Comparison of ENCODE assay signal across 22 cellular contexts in genomic region chr7:158766570-158767281, GRCh38.
DNase-seq lines count a peak whose midpoint lies in the region; ATAC-seq, FAIRE-seq and TF ChIP-seq lines count a peak whose summit lies in the region.
"Had no signal": no experiment of that assay in that cellular context is flagged by ENCODE, and none has a peak within 500 bp of the region (broad histone marks: within the 10 kb centered on the region; RNA-seq: fewer than 3 reads in every experiment).

No MANE protein-coding gene starts in this region.

- H2BK12ac ChIP-seq in H9 (ENCODE audit: insufficient read length, low read depth, low read length) = no peak overlapping the region

- no peak overlapping the region for H3K4me3 ChIP-seq in small intestine (ENCODE audit: low read depth in 1 of 2, low read length in 2 of 2)
- H3K4me3 ChIP-seq: HAP-1, neural progenitor cell had no signal

- H3K79me2 ChIP-seq in H9 (ENCODE audit: insufficient read depth, low read length) = no peaks in the 10 kb centered on the region

- no peaks in the 10 kb centered on the region for H3K9me3 Mint-ChIP-seq in activated T-cell treated with anti-CD3 and anti-CD28 coated beads, Interleukin-2, amount 50 U/mL, for 72 hours
- no peaks in the 10 kb centered on the region for H3K9me3 Mint-ChIP-seq in activated CD4-positive, alpha-beta memory T cell treated with anti-CD3 and anti-CD28 coated beads for 36 hours
- no peaks in the 10 kb centered on the region for H3K9me3 Mint-ChIP-seq in H9
- H3K9me3 Mint-ChIP-seq: activated naive CD4-positive, alpha-beta T cell treated with anti-CD3 and anti-CD28 coated beads for 36 hours; brain; neural progenitor cell; type B pancreatic cell had no signal

- peaks cover 2 to 4% of the 10 kb centered on the region in 2 donors for H3K36me3 Mint-ChIP-seq in activated T-cell treated with anti-CD3 and anti-CD28 coated beads, Interleukin-2, amount 50 U/mL, for 72 hours (ENCODE audit: insufficient read depth in 2 of 2)
- peaks cover 25% of the 10 kb centered on the region for H3K36me3 Mint-ChIP-seq in activated CD4-positive, alpha-beta memory T cell treated with anti-CD3 and anti-CD28 coated beads for 36 hours
- H3K36me3 Mint-ChIP-seq in H9 (ENCODE audit: insufficient read depth in 1 of 3, low read depth in 3 of 3) = peaks cover 8 to 31% (median 28%) of the 10 kb centered on the region in 3 experiments; a peak in 6 of 7 replicates

- no peak overlapping the region for H3K27ac ChIP-seq in small intestine (ENCODE audit: low read depth in 1 of 2, low read length in 1 of 2)
- H3K27ac ChIP-seq in H9 (ENCODE audit: insufficient read length, low read depth, low read length) = no peak overlapping the region
- H3K27ac ChIP-seq: epithelial cell of prostate, neural progenitor cell, WERI-Rb-1 had no signal

- H2BK20ac ChIP-seq in H9 (ENCODE audit: low read depth, low read length, poor library complexity, severe bottlenecking) = no peak overlapping the region

- CTCF ChIA-PET in activated CD4-positive, alpha-beta memory T cell treated with anti-CD3 and anti-CD28 coated beads for 36 hours (lab: Charles Lee) = interaction anchor here (1.3 kb wide), 1 partner anchor 210 kb away, joined by 5 read pairs; no protein-coding TSS in a partner anchor

- POLR2A ChIA-PET in activated CD4-positive, alpha-beta memory T cell treated with anti-CD3 and anti-CD28 coated beads for 36 hours (lab: Charles Lee) = interaction anchor here (0.6 kb wide), 2 partner anchors 45 to 131 kb away, joined by 3 to 4 read pairs; no protein-coding TSS in a partner anchor

- H3K9me3 ChIP-seq in small intestine (ENCODE audit: control insufficient read depth, low read depth) (no peaks in the 10 kb centered on the region), H9 (ENCODE audit: control insufficient read depth, low read depth, low read length) (no peaks in the 10 kb centered on the region)
- H3K9me3 ChIP-seq: HAP-1 had no signal

- H3K27me3 ChIP-seq in small intestine (ENCODE audit: control insufficient read depth in 2 of 2, insufficient read depth in 2 of 2, low read length in 2 of 2) (no peaks in the 10 kb centered on the region), H9 (ENCODE audit: insufficient read depth, low read length) (no peaks in the 10 kb centered on the region)
- H3K27me3 ChIP-seq: neural progenitor cell had no signal

- H3K27ac Mint-ChIP-seq in activated T-cell treated with anti-CD3 and anti-CD28 coated beads, Interleukin-2, amount 50 U/mL, for 72 hours = peak overlapping the region; percentile 70
- peak overlapping the region; percentile 51 for H3K27ac Mint-ChIP-seq in activated CD4-positive, alpha-beta memory T cell treated with anti-CD3 and anti-CD28 coated beads for 36 hours
- H3K27ac Mint-ChIP-seq in H9 = no peak overlapping the region
- H3K27ac Mint-ChIP-seq: activated naive CD4-positive, alpha-beta T cell treated with anti-CD3 and anti-CD28 coated beads for 36 hours; brain; neural progenitor cell; type B pancreatic cell had no signal

- H2BK5ac ChIP-seq in H9 (ENCODE audit: insufficient read length, low read length) = no peak overlapping the region

- H2BK15ac ChIP-seq in H9 (ENCODE audit: low read depth, low read length) = no peak overlapping the region

- no peak overlapping the region for H2BK120ac ChIP-seq in H9 (ENCODE audit: low read depth, low read length, poor library complexity, severe bottlenecking)

- H3K18ac ChIP-seq in H9 (ENCODE audit: insufficient read length, low read depth, low read length) = no peak overlapping the region

- H3K27me3 Mint-ChIP-seq in activated T-cell treated with anti-CD3 and anti-CD28 coated beads, Interleukin-2, amount 50 U/mL, for 72 hours (ENCODE audit: low read depth) = no peaks in the 10 kb centered on the region
- H3K27me3 Mint-ChIP-seq in activated CD4-positive, alpha-beta memory T cell treated with anti-CD3 and anti-CD28 coated beads for 36 hours = no peaks in the 10 kb centered on the region
- no peaks in the 10 kb centered on the region for H3K27me3 Mint-ChIP-seq in H9 (ENCODE audit: low read depth)
- H3K27me3 Mint-ChIP-seq: brain, type B pancreatic cell had no signal

- no peak for ATAC-seq in activated T-cell treated with anti-CD3 and anti-CD28 coated beads, Interleukin-2, amount 50 U/mL, for 72 hours (replicated peaks in 1 of 2)
- ATAC-seq in GM19324 (IDR thresholded peaks at IDR 0.05; ENCODE audit: low FRiP score, unreplicated experiment) (peak; percentile 82), GM18520 (IDR thresholded peaks at IDR 0.05; ENCODE audit: unreplicated experiment) (no peak)
- ATAC-seq: left cardiac atrium had no signal

- H4K8ac ChIP-seq in H9 (replicated peaks; ENCODE audit: insufficient read length, low read depth, low read length) = no peak overlapping the region

- no peaks in the 10 kb centered on the region for H3K23me2 ChIP-seq in H9 (ENCODE audit: insufficient read length, low read depth, low read length, poor library complexity, severe bottlenecking)

- no peak for DNase-seq in activated T-cell treated with anti-CD3 and anti-CD28 coated beads, Interleukin-2, amount 50 U/mL, for 72 hours
- DNase-seq in activated T-cell treated with anti-CD3 and anti-CD28 coated beads, Interleukin-2, amount 50 U/mL, for 48 hours = no peak
- DNase-seq in activated CD4-positive, alpha-beta memory T cell treated with anti-CD3 and anti-CD28 coated beads for 36 hours = no peak
- DNase-seq in small intestine (peak; percentile 12), H9 (no peak), NCI-H748 treated with DMSO at 0.1 percent for 48 hours (lab: John Stamatoyannopoulos, UW) (no peak)
- DNase-seq: activated naive CD4-positive, alpha-beta T cell treated with anti-CD3 and anti-CD28 coated beads for 36 hours; cortex of kidney; left cardiac atrium; NCI-H1436 treated with DMSO at 0.1 percent for 48 hours; stimulated activated CD4-positive, alpha-beta T cell treated with anti-CD3 and anti-CD28 coated beads, Interleukin-15, amount 100 ng/mL, for 24 hours; stimulated activated naive CD4-positive, alpha-beta T cell treated with Interleukin-2 at 50 U/mL for 16 hours; SW 1271 had no signal

- H4K20me1 ChIP-seq in H9 (ENCODE audit: control insufficient read depth, insufficient read depth, insufficient read length) = no peaks in the 10 kb centered on the region

- FAIRE-seq in small intestine (lab: Jason Lieb, UNC) = no peak
- FAIRE-seq: frontal cortex had no signal

- no peak overlapping the region for H2AK5ac ChIP-seq in H9 (ENCODE audit: insufficient read length, low read length)

- intact Hi-C loops in activated CD4-positive, alpha-beta memory T cell treated with anti-CD3 and anti-CD28 coated beads for 36 hours (cut with micrococcal nuclease) = no loop called here

- no peak overlapping the region for H3K56ac ChIP-seq in H9 (ENCODE audit: insufficient read length, low read depth, low read length)

- H3K4me1 Mint-ChIP-seq in activated T-cell treated with anti-CD3 and anti-CD28 coated beads, Interleukin-2, amount 50 U/mL, for 72 hours (ENCODE audit: low read depth) = peaks cover 15% of the 10 kb centered on the region
- peaks cover 12% of the 10 kb centered on the region for H3K4me1 Mint-ChIP-seq in activated CD4-positive, alpha-beta memory T cell treated with anti-CD3 and anti-CD28 coated beads for 36 hours (ENCODE audit: low read depth)
- peaks cover 4 to 8% of the 10 kb centered on the region in 2 experiments; a peak in 1 of 4 replicates for H3K4me1 Mint-ChIP-seq in H9
- H3K4me1 Mint-ChIP-seq: brain had no signal

- no peaks in the 10 kb centered on the region for H3K4me1 ChIP-seq in small intestine (ENCODE audit: control insufficient read depth in 2 of 2, insufficient read depth in 1 of 2, low read depth in 1 of 2, low read length in 1 of 2)
- no peaks in the 10 kb centered on the region for H3K4me1 ChIP-seq in H9 (ENCODE audit: insufficient read depth, low read length)
- H3K4me1 ChIP-seq: HAP-1, neural progenitor cell had no signal

- peaks cover 2 to 12% of the 10 kb centered on the region in 2 donors for H3K36me3 ChIP-seq in small intestine (ENCODE audit: control insufficient read depth in 2 of 2, insufficient read depth in 2 of 2, low read length in 2 of 2)
- H3K36me3 ChIP-seq: neural progenitor cell, WERI-Rb-1 had no signal

- H3K4me3 Mint-ChIP-seq in activated T-cell treated with anti-CD3 and anti-CD28 coated beads, Interleukin-2, amount 50 U/mL, for 72 hours = no peak overlapping the region
- H3K4me3 Mint-ChIP-seq in activated CD4-positive, alpha-beta memory T cell treated with anti-CD3 and anti-CD28 coated beads for 36 hours = no peak overlapping the region
- no peak overlapping the region for H3K4me3 Mint-ChIP-seq in H9
- H3K4me3 Mint-ChIP-seq: activated naive CD4-positive, alpha-beta T cell treated with anti-CD3 and anti-CD28 coated beads for 36 hours; brain; neural progenitor cell; type B pancreatic cell had no signal

- H2AFZ ChIP-seq in H9 (ENCODE audit: low read length) = no peak overlapping the region
- H2AFZ ChIP-seq: neural progenitor cell had no signal

- no peak overlapping the region for H3T11ph ChIP-seq in H9 (ENCODE audit: low read length)

- no peak for TF ChIP-seq CTCF in H9 (conservative IDR thresholded peaks at IDR 0.05)

- H3K14ac ChIP-seq in H9 (ENCODE audit: insufficient read depth, low read length) = no peak overlapping the region

- 70 to 77% (median 73%) methylated on average over 6 of the region's 6 CpGs for WGBS in small intestine, 3 donors
- no CpG with 5 or more reads among the region's 6 CpGs for WGBS in H9 (ENCODE audit: extremely low coverage, insufficient read length, low lambda C conversion rate)

- H3K9ac ChIP-seq in H9 (ENCODE audit: extremely low read depth, insufficient read length, low read length) = no peak overlapping the region
- H3K9ac ChIP-seq: neural progenitor cell had no signal

- H3K4ac ChIP-seq in H9 (ENCODE audit: low read depth, low read length) = no peak overlapping the region

- H3K4me2 ChIP-seq in H9 (ENCODE audit: insufficient read depth, insufficient read length, low read length) = no peak overlapping the region
- H3K4me2 ChIP-seq: neural progenitor cell had no signal

- H4K91ac ChIP-seq in H9 (ENCODE audit: insufficient read length, low read depth, low read length) = no peak overlapping the region

- H3K23ac ChIP-seq in H9 (ENCODE audit: insufficient read length, low read depth, low read length) = no peak overlapping the region

- H4K5ac ChIP-seq in H9 (ENCODE audit: insufficient read length, low read depth, low read length) = no peak overlapping the region

- no peaks in the 10 kb centered on the region for H3K79me1 ChIP-seq in H9 (ENCODE audit: insufficient read depth, low read depth, low read length, poor library complexity, severe bottlenecking)

Comparison
In these comparisons a context has a peak if more than half of its experiments do, and no peak if none do; other contexts are left out.
1. H3K27ac Mint-ChIP-seq: peak in activated T-cell treated with anti-CD3 and anti-CD28 coated beads, Interleukin-2, amount 50 U/mL, for 72 hours (single experiment) and activated CD4-positive, alpha-beta memory T cell treated with anti-CD3 and anti-CD28 coated beads for 36 hours (single experiment); none in H9 (0 of 3).